In the genomic region with DNA sequence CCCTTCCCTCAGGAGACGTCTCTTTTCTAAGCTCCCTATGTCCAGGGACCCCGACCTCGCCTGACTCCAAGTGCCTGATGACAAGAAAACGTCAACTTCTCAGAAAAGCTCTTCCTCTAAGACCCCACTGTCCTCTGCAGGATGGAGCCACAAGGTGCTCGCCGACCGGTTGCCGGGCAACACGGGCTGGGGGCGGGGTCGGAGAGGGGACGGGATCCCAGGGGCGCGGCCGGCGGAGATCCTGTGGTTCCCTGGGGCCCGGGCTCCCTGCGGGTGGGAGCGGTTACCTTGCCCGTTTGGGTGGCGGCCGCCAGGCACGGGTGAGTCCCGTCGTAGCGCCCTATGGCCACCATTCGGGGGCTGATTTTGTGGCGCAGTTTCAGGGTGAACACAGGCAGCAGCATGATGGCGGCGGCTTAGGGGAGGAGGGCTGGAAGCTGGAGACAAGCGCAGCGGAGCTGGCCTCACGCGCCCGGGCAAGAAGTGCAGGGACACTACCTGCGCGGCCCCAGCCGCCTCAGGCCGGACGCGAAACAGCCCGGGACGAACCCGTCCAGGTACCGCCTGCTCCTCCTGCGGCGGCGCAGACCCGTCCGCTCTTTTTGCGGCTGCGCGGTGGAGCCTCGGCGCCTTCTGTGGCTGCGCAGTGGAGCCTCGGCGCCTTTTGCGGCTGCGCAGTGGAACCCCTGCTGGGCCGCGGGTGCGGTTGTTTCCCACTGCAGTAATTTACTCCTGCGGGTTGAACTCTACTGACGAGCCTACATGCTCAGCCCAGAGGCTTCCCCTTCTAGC, we compare ENCODE assay signal across 8 cellular contexts. TPM values are rescaled to one million over a fixed set of nuclear protein-coding genes. Genes with fewer than 3 reads are reported as not detected.
DNase-seq lines count a peak whose midpoint lies in the region; ATAC-seq and TF ChIP-seq lines count a peak whose summit lies in the region.

Gene BBS2 (minus strand): TSS at position 566 of the 792 bp plus-strand sequence. CDS start 162 bp downstream, at position 404.

- no peaks in the 10 kb centered on the region for H3K36me3 Mint-ChIP-seq in activated CD4-positive, alpha-beta T cell treated with anti-CD3 and anti-CD28 coated beads, Interleukin-2, amount 10 ng/mL, durations not matched to agents 7 days and 5 days (ENCODE audit: low read depth)

- 0 out of 2 replicates have a peak within 1 kb of the TSS, but pooled peaks have one; percentile 20 for H3K27ac ChIP-seq in BLaER1
- H3K27ac ChIP-seq in coronary artery = peak within 1 kb of the TSS; percentile 87 to 92

- intact Hi-C loops in left colon (cut with DNase I, micrococcal nuclease) = loop anchor here in 1 of 2 donors (5.0 kb wide), 1 partner anchor 83 kb away; no protein-coding TSS in a partner anchor

- peak within 1 kb of the TSS; percentile 93 for H3K4me2 ChIP-seq in BLaER1

- peak within 1 kb of the TSS; percentile 72 for H3K9ac ChIP-seq in BLaER1

- CTCF ChIA-PET in activated CD4-positive, alpha-beta T cell treated with anti-CD3 and anti-CD28 coated beads, Interleukin-2, amount 10 ng/mL, durations not matched to agents 7 days and 5 days (lab: Charles Lee) = no interaction called here

- peak; percentile 71 for ATAC-seq in HG03457 (IDR thresholded peaks at IDR 0.05; ENCODE audit: unreplicated experiment)
- peak; percentile 96 for ATAC-seq in left colon

- no peaks in the 10 kb centered on the region for H3K27me3 ChIP-seq in BLaER1

- POLR2A ChIA-PET in activated CD4-positive, alpha-beta T cell treated with anti-CD3 and anti-CD28 coated beads, Interleukin-2, amount 10 ng/mL, durations not matched to agents 7 days and 5 days (lab: Charles Lee) = no interaction called here

- DNase-seq in GM19240 (ENCODE audit: insufficient read length, low spot score) (peak; percentile 83), NCI-H526 (lab: John Stamatoyannopoulos, UW) (peak; percentile 64 to 93), coronary artery (ENCODE audit: low spot score) (peak; percentile 89), left colon (peak; percentile 89 to 95)
- DNase-seq in activated CD4-positive, alpha-beta T cell treated with anti-CD3 and anti-CD28 coated beads, Interleukin-2, amount 10 ng/mL, durations not matched to agents 7 days and 5 days = peak; percentile 85
- peak; percentile 88 to 90 for DNase-seq in stimulated activated CD4-positive, alpha-beta T cell treated with anti-CD3 and anti-CD28 coated beads, Interleukin-1b, Interleukin-23, amount 100 ng/mL, for 4 hours (ENCODE audit: low read depth in 2 of 2)

- peak within 1 kb of the TSS; percentile 77 for H3K4me3 Mint-ChIP-seq in activated CD4-positive, alpha-beta T cell treated with anti-CD3 and anti-CD28 coated beads, Interleukin-2, amount 10 ng/mL, durations not matched to agents 7 days and 5 days

- H3K36me3 ChIP-seq in BLaER1 = no peaks in the 10 kb centered on the region

- no peak for TF ChIP-seq CTCF in coronary artery (IDR thresholded peaks at IDR 0.05)

- no peaks in the 10 kb centered on the region for H3K27me3 Mint-ChIP-seq in activated CD4-positive, alpha-beta T cell treated with anti-CD3 and anti-CD28 coated beads, Interleukin-2, amount 10 ng/mL, durations not matched to agents 7 days and 5 days

- H3K4me1 ChIP-seq in BLaER1 = peaks cover 16% of the 10 kb centered on the region

- no peaks in the 10 kb centered on the region for H3K9me3 ChIP-seq in BLaER1

- H3K4me3 ChIP-seq in BLaER1 (peak within 1 kb of the TSS; percentile 91), coronary artery (peak within 1 kb of the TSS; percentile 84)

- no peaks in the 10 kb centered on the region for H3K9me3 Mint-ChIP-seq in activated CD4-positive, alpha-beta T cell treated with anti-CD3 and anti-CD28 coated beads, Interleukin-2, amount 10 ng/mL, durations not matched to agents 7 days and 5 days

- H3K4me1 Mint-ChIP-seq in activated CD4-positive, alpha-beta T cell treated with anti-CD3 and anti-CD28 coated beads, Interleukin-2, amount 10 ng/mL, durations not matched to agents 7 days and 5 days = peaks cover 20% of the 10 kb centered on the region

- peak within 1 kb of the TSS; percentile 83 for H3K27ac Mint-ChIP-seq in activated CD4-positive, alpha-beta T cell treated with anti-CD3 and anti-CD28 coated beads, Interleukin-2, amount 10 ng/mL, durations not matched to agents 7 days and 5 days

- peaks cover 39% of the 10 kb centered on the region for H4K20me1 ChIP-seq in BLaER1

RNA-seq across cellular contexts. Expression of gene BBS2, which starts in this region (rescaled TPM):
- total RNA-seq in activated CD4-positive, alpha-beta T cell treated with anti-CD3 and anti-CD28 coated beads, Interleukin-2, amount 10 ng/mL, durations not matched to agents 7 days and 5 days = 10 to 100 TPM; 16.7 to 21.5 TPM
- total RNA-seq in left colon = 10 to 100 TPM; 34.2 to 36.2 TPM

Comparison
In these comparisons a context has a peak if more than half of its experiments do, and no peak if none do; other contexts are left out.
1. Peak in every context shown above with its lines: DNase-seq, ATAC-seq, H3K4me3 ChIP-seq and H3K27ac ChIP-seq.